Comparison of ENCODE assay signal across 1 cellular context in genomic region chr2:29035346-29035745, GRCh38.
TF ChIP-seq lines count a peak whose summit lies in the region.

No MANE protein-coding gene starts in this region.

TF ChIP-seq in K562, 482 proteins besides CTCF, POLR2A, EP300 and RAD21:
- TF ChIP-seq TGIF2 (CRISPR knock-in tag; IDR thresholded peaks at IDR 0.05) (no peak), TCF7 (IDR thresholded peaks at IDR 0.05; ENCODE audit: borderline replicate concordance) (no peak), KLF13 (tag; IDR thresholded peaks at IDR 0.05; ENCODE audit: borderline replicate concordance, low read depth) (no peak), TCFL5 (CRISPR knock-in tag; conservative IDR thresholded peaks at IDR 0.05) (no peak), SOX6 (IDR thresholded peaks at IDR 0.05) (no peak), GABPA (tag; conservative IDR thresholded peaks at IDR 0.05; ENCODE audit: low read depth) (0 out of 2 replicates have a peak, but pooled peaks have one; percentile 18), ELF1 (tag; IDR thresholded peaks at IDR 0.05) (no peak)
- TF ChIP-seq, protein P1, sequence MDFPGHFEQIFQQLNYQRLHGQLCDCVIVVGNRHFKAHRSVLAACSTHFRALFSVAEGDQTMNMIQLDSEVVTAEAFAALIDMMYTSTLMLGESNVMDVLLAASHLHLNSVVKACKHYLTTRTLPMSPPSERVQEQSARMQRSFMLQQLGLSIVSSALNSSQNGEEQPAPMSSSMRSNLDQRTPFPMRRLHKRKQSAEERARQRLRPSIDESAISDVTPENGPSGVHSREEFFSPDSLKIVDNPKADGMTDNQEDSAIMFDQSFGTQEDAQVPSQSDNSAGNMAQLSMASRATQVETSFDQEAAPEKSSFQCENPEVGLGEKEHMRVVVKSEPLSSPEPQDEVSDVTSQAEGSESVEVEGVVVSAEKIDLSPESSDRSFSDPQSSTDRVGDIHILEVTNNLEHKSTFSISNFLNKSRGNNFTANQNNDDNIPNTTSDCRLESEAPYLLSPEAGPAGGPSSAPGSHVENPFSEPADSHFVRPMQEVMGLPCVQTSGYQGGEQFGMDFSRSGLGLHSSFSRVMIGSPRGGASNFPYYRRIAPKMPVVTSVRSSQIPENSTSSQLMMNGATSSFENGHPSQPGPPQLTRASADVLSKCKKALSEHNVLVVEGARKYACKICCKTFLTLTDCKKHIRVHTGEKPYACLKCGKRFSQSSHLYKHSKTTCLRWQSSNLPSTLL (IDR thresholded peaks at IDR 0.05), result no peak
TF ChIP-seq in K562: peak in this region for 1.
